ENCODE assay signal across 8 cellular contexts in the genomic region with DNA sequence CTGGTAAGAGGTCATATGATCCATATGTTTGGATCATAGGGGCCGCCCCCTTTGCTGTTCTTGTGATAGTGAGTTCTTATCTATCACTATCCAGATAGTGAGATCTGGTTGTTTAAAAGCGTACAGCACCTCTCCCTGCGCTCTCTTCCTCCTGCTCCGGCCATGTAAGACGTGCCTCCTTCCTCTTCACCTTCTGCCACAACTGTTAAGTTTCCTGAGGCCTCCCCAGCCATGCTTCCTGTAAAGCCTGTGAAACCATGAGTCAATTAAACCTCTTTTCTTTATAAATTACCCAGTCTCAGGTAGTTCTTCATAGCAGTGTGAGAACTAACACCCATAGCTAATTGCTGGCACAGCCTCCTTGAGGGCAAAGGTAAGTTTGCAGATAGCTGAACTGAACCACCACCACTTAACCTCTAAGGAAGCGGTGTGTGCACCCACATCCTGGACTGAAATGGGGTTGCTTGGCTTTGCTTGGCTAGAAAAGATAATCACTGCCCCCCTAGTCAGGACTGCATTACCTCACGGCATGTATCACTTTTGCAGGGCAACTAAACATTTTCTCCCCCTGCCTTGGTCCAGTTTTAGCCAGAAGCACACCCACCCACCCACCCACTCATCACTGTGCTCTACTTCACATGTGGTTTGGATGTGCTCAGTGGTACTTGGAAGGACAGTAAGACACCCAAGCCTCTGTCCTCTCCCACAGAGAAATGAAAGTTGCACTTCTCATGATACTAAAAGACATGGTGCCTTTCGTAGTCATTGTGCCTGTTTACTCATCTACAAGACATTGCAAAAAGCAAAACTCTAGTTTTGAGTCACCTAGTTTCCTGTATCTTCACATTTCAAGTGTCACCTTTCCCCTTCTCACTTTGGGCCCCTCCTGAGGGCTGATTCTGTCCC. TPM values are rescaled to one million over a fixed set of nuclear protein-coding genes. Genes with fewer than 3 reads are reported as not detected.
DNase-seq lines count a peak whose midpoint lies in the region; ATAC-seq and TF ChIP-seq lines count a peak whose summit lies in the region.

No MANE protein-coding gene starts in this region.

- peak; percentile 92 for DNase-seq in activated CD8-positive, alpha-beta T cell treated with anti-CD3 and anti-CD28 coated beads for 36 hours
- DNase-seq in natural killer cell (peak; percentile 77), H4 (ENCODE audit: low spot score) (no peak), NCI-H748 (lab: John Stamatoyannopoulos, UW; ENCODE audit: unreplicated experiment) (no peak), NCI-H524 treated with DMSO at 0.1 percent for 48 hours (lab: John Stamatoyannopoulos, UW) (no peak), endodermal cell (no peak)

- POLR2A ChIA-PET in activated CD8-positive, alpha-beta T cell treated with anti-CD3 and anti-CD28 coated beads for 36 hours (lab: Charles Lee): interaction anchor here (0.7 to 1.6 kb wide), 10 partner anchors 13 to 308 kb away, joined by 3 to 11 read pairs (median 4); partner anchors contain the start of gene EYA3

- intact Hi-C loops in activated CD8-positive, alpha-beta T cell treated with anti-CD3 and anti-CD28 coated beads for 36 hours (cut with micrococcal nuclease): loop anchor here (1.0 kb wide), 1 partner anchor 30 kb away; no protein-coding TSS in a partner anchor
- intact Hi-C loops in natural killer cell (cut with micrococcal nuclease): loop anchor here (1.0 to 5.0 kb wide), 2 partner anchors 111 to 207 kb away; partner anchors contain the start of gene EYA3

- H3K27ac Mint-ChIP-seq in activated CD8-positive, alpha-beta T cell treated with anti-CD3 and anti-CD28 coated beads for 36 hours: peak overlapping the region; percentile 97
- peak overlapping the region; percentile 80 to 88 for H3K27ac Mint-ChIP-seq in natural killer cell
- H3K27ac Mint-ChIP-seq in endodermal cell: no peak overlapping the region

- H3K4me3 ChIP-seq in endodermal cell (ENCODE audit: low read length): no peak overlapping the region

- H3K4me1 Mint-ChIP-seq in activated CD8-positive, alpha-beta T cell treated with anti-CD3 and anti-CD28 coated beads for 36 hours (ENCODE audit: low read depth): peaks cover 43% of the 10 kb centered on the region
- H3K4me1 Mint-ChIP-seq in natural killer cell (peaks cover 54 to 67% of the 10 kb centered on the region in 2 donors), endodermal cell (peaks cover 7% of the 10 kb centered on the region)

- H3K9ac ChIP-seq in endodermal cell (ENCODE audit: extremely low read depth, low read length, poor library complexity, severe bottlenecking): no peak overlapping the region

- no peak overlapping the region for H3K27ac ChIP-seq in endodermal cell (ENCODE audit: low read depth, low read length)

- H3K36me3 Mint-ChIP-seq in activated CD8-positive, alpha-beta T cell treated with anti-CD3 and anti-CD28 coated beads for 36 hours (ENCODE audit: low read depth): peaks cover 63% of the 10 kb centered on the region
- H3K36me3 Mint-ChIP-seq in natural killer cell (peaks cover 25% of the 10 kb centered on the region), endodermal cell (ENCODE audit: low read depth) (peaks cover 50% of the 10 kb centered on the region)

- no peaks in the 10 kb centered on the region for H3K27me3 ChIP-seq in endodermal cell (ENCODE audit: control insufficient read depth, insufficient read depth, low read length, poor library complexity, severe bottlenecking)

- peaks cover 52% of the 10 kb centered on the region for H3K36me3 ChIP-seq in endodermal cell (ENCODE audit: control insufficient read depth, insufficient read depth, low read length)

- WGBS in endodermal cell (ENCODE audit: insufficient coverage in 1 of 2, insufficient read length in 1 of 2), 2 experiments: 88 to 98% methylated on average over 5 to 8 of the region's 8 CpGs

- H3K9me3 Mint-ChIP-seq in activated CD8-positive, alpha-beta T cell treated with anti-CD3 and anti-CD28 coated beads for 36 hours: peaks cover 11% of the 10 kb centered on the region
- H3K9me3 Mint-ChIP-seq in natural killer cell (peaks cover 2 to 3% of the 10 kb centered on the region in 2 donors), endodermal cell (no peaks in the 10 kb centered on the region)

- CTCF ChIA-PET in activated CD8-positive, alpha-beta T cell treated with anti-CD3 and anti-CD28 coated beads for 36 hours (lab: Charles Lee): interaction anchor here (0.6 to 3.3 kb wide), 4 partner anchors 9 to 112 kb away, joined by 3 to 12 read pairs (median 9); partner anchors contain the start of gene EYA3

- no peak for TF ChIP-seq CTCF in activated CD8-positive, alpha-beta T cell treated with anti-CD3 and anti-CD28 coated beads for 36 hours (IDR thresholded peaks at IDR 0.05)
- TF ChIP-seq CTCF in natural killer cell (IDR thresholded peaks at IDR 0.05) (no peak), endodermal cell (conservative IDR thresholded peaks at IDR 0.05) (no peak)

- H3K9me3 ChIP-seq in endodermal cell (ENCODE audit: control insufficient read depth, low read length): no peaks in the 10 kb centered on the region

- H3K27me3 Mint-ChIP-seq in activated CD8-positive, alpha-beta T cell treated with anti-CD3 and anti-CD28 coated beads for 36 hours: no peaks in the 10 kb centered on the region
- H3K27me3 Mint-ChIP-seq in natural killer cell (ENCODE audit: low read depth in 2 of 2): no peaks in the 10 kb centered on the region
- H3K27me3 Mint-ChIP-seq in endodermal cell (ENCODE audit: insufficient read depth): no peaks in the 10 kb centered on the region

- ATAC-seq in GM18867 (IDR thresholded peaks at IDR 0.05; ENCODE audit: unreplicated experiment) (peak; percentile 83), HG03025 (IDR thresholded peaks at IDR 0.05; ENCODE audit: low FRiP score, unreplicated experiment) (peak; percentile 63), natural killer cell (peak; percentile 76 to 89 (median 88))
- ATAC-seq in activated CD8-positive, alpha-beta T cell treated with anti-CD3 and anti-CD28 coated beads for 36 hours: peak; percentile 88

- no peaks in the 10 kb centered on the region for H3K4me1 ChIP-seq in endodermal cell (ENCODE audit: control insufficient read depth, insufficient read depth, low read length)

- H3K4me3 Mint-ChIP-seq in activated CD8-positive, alpha-beta T cell treated with anti-CD3 and anti-CD28 coated beads for 36 hours: peak overlapping the region; percentile 38
- peak overlapping the region; percentile 85 for H3K4me3 Mint-ChIP-seq in natural killer cell
- no peak overlapping the region for H3K4me3 Mint-ChIP-seq in endodermal cell

RNA-seq across cellular contexts. Expression of gene PTAFR, which starts 23.1 kb away (rescaled TPM):
- total RNA-seq in activated CD8-positive, alpha-beta T cell treated with anti-CD3 and anti-CD28 coated beads for 36 hours: under 1 TPM; 0.16 to 0.25 TPM
- 1 to 10 TPM; 1.2 to 6.4 (median 1.5) TPM for total RNA-seq in natural killer cell
- total RNA-seq in H4 (2014; rRNA removed; shearing (Covaris generic)): 0.04 TPM in 1 of 2 replicates, not detected in the other
- under 1 TPM; 0.58 to 0.77 TPM for total RNA-seq in endodermal cell
- 0.14 TPM for polyA plus RNA-seq in endodermal cell (2013, experiment 1 of 2)
- 0.17 TPM for polyA plus RNA-seq in endodermal cell (2013, experiment 2 of 2)

RNA-seq across cellular contexts. Expression of gene DNAJC8, which starts 33.2 kb away (rescaled TPM):
- 100 to 1,000 TPM; 103 to 105 TPM for total RNA-seq in activated CD8-positive, alpha-beta T cell treated with anti-CD3 and anti-CD28 coated beads for 36 hours
- total RNA-seq in natural killer cell (10 to 100 TPM; 85.3 to 85.9 (median 85.4) TPM), endodermal cell (100 to 1,000 TPM; 122 to 144 TPM)
- 118 and 119 TPM in 2 replicates for total RNA-seq in H4 (2014; rRNA removed; shearing (Covaris generic))
- polyA plus RNA-seq in endodermal cell (2013, experiment 1 of 2): 137 TPM
- 131 TPM for polyA plus RNA-seq in endodermal cell (2013, experiment 2 of 2)

RNA-seq across cellular contexts. Expression of gene ATP5IF1, which starts 36.3 kb away (rescaled TPM):
- total RNA-seq in activated CD8-positive, alpha-beta T cell treated with anti-CD3 and anti-CD28 coated beads for 36 hours: 100 to 1,000 TPM; 169 to 170 TPM
- total RNA-seq in natural killer cell (100 to 1,000 TPM in 1 of 3 donors, 10 to 100 TPM in 2; 81.1 to 101 (median 91.1) TPM), endodermal cell (100 to 1,000 TPM; 182 to 222 TPM)
- total RNA-seq in H4 (2014; rRNA removed; shearing (Covaris generic)): 297 and 318 TPM in 2 replicates
- 263 TPM for polyA plus RNA-seq in endodermal cell (2013, experiment 1 of 2)
- 265 TPM for polyA plus RNA-seq in endodermal cell (2013, experiment 2 of 2)

RNA-seq across cellular contexts. Expression of gene SESN2, which starts 59.7 kb away (rescaled TPM):
- total RNA-seq in activated CD8-positive, alpha-beta T cell treated with anti-CD3 and anti-CD28 coated beads for 36 hours: 10 to 100 TPM; 26.0 to 27.4 TPM
- total RNA-seq in natural killer cell (10 to 100 TPM; 21.0 to 30.3 (median 27.1) TPM), endodermal cell (10 to 100 TPM; 12.3 to 15.2 TPM)
- total RNA-seq in H4 (2014; rRNA removed; shearing (Covaris generic)): 11.8 and 13.6 TPM in 2 replicates
- 27.2 TPM for polyA plus RNA-seq in endodermal cell (2013, experiment 1 of 2)
- polyA plus RNA-seq in endodermal cell (2013, experiment 2 of 2): 16.8 TPM

Comparison
In these comparisons a context has a peak if more than half of its experiments do, and no peak if none do; other contexts are left out.
1. DNase-seq: peak in activated CD8-positive, alpha-beta T cell treated with anti-CD3 and anti-CD28 coated beads for 36 hours (single experiment) and natural killer cell (single experiment); none in H4 (single experiment), NCI-H748 (single experiment), NCI-H524 treated with DMSO at 0.1 percent for 48 hours (single experiment) and endodermal cell (single experiment).
2. Peak in every context shown above with its lines, with median percentiles within 50 percentile points of each other: ATAC-seq.